Comparison of ENCODE assay signal across 28 cellular contexts in the genomic region with DNA sequence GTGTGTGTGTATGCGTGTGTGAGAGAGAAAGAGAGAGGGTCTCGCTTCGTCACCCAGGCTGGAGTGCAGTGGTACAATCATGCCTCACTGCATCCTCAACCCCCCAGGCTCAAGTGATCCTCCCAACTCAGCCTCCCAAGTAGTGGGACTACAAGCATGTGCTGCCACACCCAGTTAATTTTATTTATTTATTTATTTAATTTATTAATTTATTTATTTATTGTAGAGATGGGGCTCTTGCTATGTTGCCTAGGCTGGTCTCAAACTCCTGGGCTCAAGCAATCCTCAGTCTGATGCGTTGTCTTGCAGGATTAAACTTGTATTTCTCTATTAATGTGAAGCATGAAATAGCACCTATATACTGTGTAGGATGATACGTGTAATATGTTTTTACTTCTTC. TPM values are rescaled to one million over a fixed set of nuclear protein-coding genes. Genes with fewer than 3 reads are reported as not detected.
"Had no signal": no experiment of that assay in that cellular context is flagged by ENCODE, and none has a peak within 500 bp of the region (broad histone marks: within the 10 kb centered on the region; RNA-seq: fewer than 3 reads in every experiment).

No MANE protein-coding gene starts in this region.

- FAIRE-seq: urothelium cell line had no signal

- H3K4me3 ChIP-seq: stomach, suprapubic skin, testis, thoracic aorta, thyroid gland, tibial artery, tibial nerve, transverse colon, upper lobe of left lung, upper lobe of right lung, uterus, vagina had no signal

- H3K9me3 ChIP-seq: stomach, suprapubic skin, testis, thoracic aorta, thyroid gland, tibial artery, tibial nerve, transverse colon, upper lobe of left lung, upper lobe of right lung, uterus, vagina had no signal

- H3K27me3 ChIP-seq: stomach, testis, thyroid gland, tibial artery, tibial nerve, transverse colon, upper lobe of left lung, upper lobe of right lung, uterus, vagina had no signal

- DNase-seq: stimulated activated CD4-positive, alpha-beta T cell treated with anti-CD3 and anti-CD28 coated beads, Interleukin-2, amount 100 ng/mL, for 48 hours; stimulated activated CD4-positive, alpha-beta T cell treated with anti-CD3 and anti-CD28 coated beads, Interleukin-4, amount 100 ng/mL, for 1 hour; stimulated activated CD4-positive, alpha-beta T cell treated with anti-CD3 and anti-CD28 coated beads, Interleukin-4, amount 100 ng/mL, for 24 hours; stimulated activated CD4-positive, alpha-beta T cell treated with anti-CD3 and anti-CD28 coated beads, Interleukin-4, amount 100 ng/mL, for 4 hours; stimulated activated CD8-positive, alpha-beta memory T cell treated with anti-CD3 and anti-CD28 coated beads, Interleukin-4, amount 100 ng/mL, for 48 hours; stimulated activated naive B cell treated with anti-CD40 and anti-IgM and Interleukin-4, amounts not matched to agents 10 μg/mL and 1 μg/mL and 100 μg/mL, for 72 hours; stimulated activated naive CD4-positive, alpha-beta T cell; stimulated activated naive CD4-positive, alpha-beta T cell treated with Interleukin-2 at 50 U/mL for 16 hours; stimulated activated naive CD8-positive, alpha-beta T cell treated with anti-CD3 and anti-CD28 coated beads, Interleukin-15, amount 100 ng/mL, for 72 hours; stimulated activated naive CD8-positive, alpha-beta T cell treated with anti-CD3 and anti-CD28 coated beads, Interleukin-15, Interleukin-2, amounts not matched to agents 100 U/mL and 50 U/mL, for 24 hours; stomach; substantia nigra; testis; thyroid gland; tibial artery; transverse colon; trophoblast cell; upper lobe of left lung; upper lobe of right lung; uterus had no signal

- H3K27ac ChIP-seq: stomach, suprapubic skin, testis, thoracic aorta, thyroid gland, tibial artery, tibial nerve, transverse colon, upper lobe of left lung, upper lobe of right lung, uterus, vagina had no signal

- ATAC-seq: stimulated activated effector memory CD8-positive, alpha-beta T cell treated with anti-CD3 and anti-CD28 coated beads, Interleukin-12 subunit alpha, Interleukin-12 subunit beta, amount 100 ng/mL, for 72 hours; stimulated activated memory B cell treated with anti-CD40 and anti-IgM and Interleukin-4, amounts not matched to agents 10 μg/mL and 1 μg/mL and 100 μg/mL, for 72 hours; stimulated activated naive B cell treated with anti-CD40 and anti-IgM and Interleukin-4, amounts not matched to agents 10 μg/mL and 1 μg/mL and 100 μg/mL, for 72 hours; stimulated activated naive CD8-positive, alpha-beta T cell treated with anti-CD3 and anti-CD28 coated beads, Interleukin-15, amount 100 ng/mL, for 72 hours; stimulated activated naive CD8-positive, alpha-beta T cell treated with anti-CD3 and anti-CD28 coated beads, Interleukin-15, Interleukin-2, amounts not matched to agents 100 U/mL and 50 U/mL, for 24 hours; upper lobe of right lung had no signal

- H3K4me1 ChIP-seq: stomach, suprapubic skin, testis, thyroid gland, tibial artery, tibial nerve, transverse colon, upper lobe of left lung, upper lobe of right lung, uterus, vagina had no signal

- H3K36me3 ChIP-seq: stomach, suprapubic skin, thoracic aorta, thyroid gland, tibial artery, tibial nerve, transverse colon, upper lobe of left lung, upper lobe of right lung, uterus, vagina had no signal

RNA-seq across cellular contexts. Expression of a gene that starts 21.8 kb away (rescaled TPM):
- total RNA-seq: subcutaneous adipose tissue, suprapubic skin, thoracic aorta, vagina had no signal
- polyA plus RNA-seq: stomach had no signal
